22 cellular contexts compared by ENCODE assay signal in genomic region chr12:34286483-34286882, GRCh38.
A peak's percentile ranks its signal among the peaks of the same experiment; 100 is the strongest.
DNase-seq lines count a peak whose midpoint lies in the region; ATAC-seq and TF ChIP-seq lines count a peak whose summit lies in the region.
"Had no signal": no experiment of that assay in that cellular context is flagged by ENCODE, and none has a peak within 500 bp of the region (broad histone marks: within the 10 kb centered on the region; RNA-seq: fewer than 3 reads in every experiment).

No MANE protein-coding gene starts in this region.

- H3K27me3 Mint-ChIP-seq in CD14-positive monocyte (ENCODE audit: low read depth in 3 of 3): peaks cover 0 to 3% (median 1%) of the 10 kb centered on the region in 3 donors
- H3K27me3 Mint-ChIP-seq in osteocyte (ENCODE audit: unreplicated experiment): no peaks in the 10 kb centered on the region
- H3K27me3 Mint-ChIP-seq: CD4-positive, alpha-beta memory T cell had no signal

- no peak overlapping the region for H3K27ac ChIP-seq in HUES48 (ENCODE audit: low read depth, low read length)
- H3K27ac ChIP-seq: A549; BLaER1 treated with 17β-estradiol and CSF1 and Interleukin-3, amounts not matched to agents 10 nM and 100 nM had no signal

- H3K9me3 ChIP-seq in HUES48 (ENCODE audit: control insufficient read depth, insufficient read depth, low read length): peaks cover 99% of the 10 kb centered on the region
- H3K9me3 ChIP-seq: HAP-1 had no signal

- H3K36me3 Mint-ChIP-seq in CD14-positive monocyte (no peaks in the 10 kb centered on the region), osteocyte (ENCODE audit: unreplicated experiment) (no peaks in the 10 kb centered on the region)

- no peak overlapping the region for H3K4me3 Mint-ChIP-seq in CD14-positive monocyte
- no peak overlapping the region for H3K4me3 Mint-ChIP-seq in osteocyte (ENCODE audit: unreplicated experiment)
- H3K4me3 Mint-ChIP-seq: CD4-positive, alpha-beta memory T cell; GM23338; HFFc6 had no signal

- no peak for ATAC-seq in Right ventricle myocardium inferior
- ATAC-seq in GM21737 (IDR thresholded peaks at IDR 0.05; ENCODE audit: unreplicated experiment): no peak
- no peak for ATAC-seq in HG02588 (IDR thresholded peaks at IDR 0.05; ENCODE audit: unreplicated experiment)
- ATAC-seq: A549, GM23338 had no signal

- H3K27ac Mint-ChIP-seq in CD14-positive monocyte (no peak overlapping the region), osteocyte (ENCODE audit: unreplicated experiment) (no peak overlapping the region)
- H3K27ac Mint-ChIP-seq: CD4-positive, alpha-beta memory T cell; GM23338; HFFc6 had no signal

- no peaks in the 10 kb centered on the region for H3K36me3 ChIP-seq in HUES48 (ENCODE audit: control insufficient read depth, insufficient read depth, low read length)
- H3K36me3 ChIP-seq: BE2C; BLaER1 treated with 17β-estradiol and CSF1 and Interleukin-3, amounts not matched to agents 10 nM and 100 nM; HAP-1 had no signal

- no peak overlapping the region for H3K9ac ChIP-seq in HUES48 (ENCODE audit: low read depth, low read length)
- H3K9ac ChIP-seq: BLaER1 treated with 17β-estradiol and CSF1 and Interleukin-3, amounts not matched to agents 10 nM and 100 nM had no signal

- intact Hi-C loops in cardiac septum (cut with DNase I): no loop called here
- intact Hi-C loops in Right ventricle myocardium inferior (cut with DNase I): no loop called here
- intact Hi-C loops in CD14-positive monocyte (cut with micrococcal nuclease): no loop called here

- peak overlapping the region; percentile 17; the same call in 1 of the 2 replicates for H3K4me3 ChIP-seq in HUES48 (ENCODE audit: low read depth, low read length)
- H3K4me3 ChIP-seq: A549; BLaER1 treated with 17β-estradiol and CSF1 and Interleukin-3, amounts not matched to agents 10 nM and 100 nM; GM23338; HAP-1 had no signal

- TF ChIP-seq CTCF in CD14-positive monocyte (IDR thresholded peaks at IDR 0.05) (no peak), osteocyte (IDR thresholded peaks at IDR 0.05) (no peak)

- H3K9me3 Mint-ChIP-seq in CD14-positive monocyte (peaks cover 45 to 70% (median 58%) of the 10 kb centered on the region in 7 donors), osteocyte (ENCODE audit: unreplicated experiment) (peaks cover 34% of the 10 kb centered on the region)

- H3K4me1 Mint-ChIP-seq in CD14-positive monocyte (no peaks in the 10 kb centered on the region), osteocyte (ENCODE audit: unreplicated experiment) (no peaks in the 10 kb centered on the region)
- H3K4me1 Mint-ChIP-seq: CD4-positive, alpha-beta memory T cell; GM23338 had no signal

- no peaks in the 10 kb centered on the region for H3K27me3 ChIP-seq in HUES48 (ENCODE audit: control insufficient read depth, insufficient read depth, low read length)
- H3K27me3 ChIP-seq: BE2C; BLaER1 treated with 17β-estradiol and CSF1 and Interleukin-3, amounts not matched to agents 10 nM and 100 nM had no signal

- DNase-seq in cardiac septum (ENCODE audit: low spot score): peak; percentile 6
- no peak for DNase-seq in Right ventricle myocardium inferior (ENCODE audit: missing footprints)
- peak; percentile 35 for DNase-seq in CD14-positive monocyte (ENCODE audit: low spot score)
- peak; percentile 66 for DNase-seq in osteocyte (ENCODE audit: extremely low spot score, unreplicated experiment)
- DNase-seq in DMS79 (lab: John Stamatoyannopoulos, UW): no peak
- DNase-seq: 8988T; ACHN; AML-193; BE2C; Calu3; CD4-positive, alpha-beta memory T cell; COR-L47; DMS53; DND-41; HFFc6 had no signal

- H3K4me1 ChIP-seq in HUES48 (ENCODE audit: control insufficient read depth, insufficient read depth, low read length): no peaks in the 10 kb centered on the region
- H3K4me1 ChIP-seq: BE2C; BLaER1 treated with 17β-estradiol and CSF1 and Interleukin-3, amounts not matched to agents 10 nM and 100 nM; HAP-1 had no signal

Comparison
In these comparisons a context has a peak if more than half of its experiments do, and no peak if none do; other contexts are left out.
1. DNase-seq: peak in cardiac septum (single experiment), CD14-positive monocyte (single experiment) and osteocyte (single experiment); none in Right ventricle myocardium inferior (single experiment) and DMS79 (single experiment).